37 cellular contexts compared by ENCODE assay signal in the genomic region with DNA sequence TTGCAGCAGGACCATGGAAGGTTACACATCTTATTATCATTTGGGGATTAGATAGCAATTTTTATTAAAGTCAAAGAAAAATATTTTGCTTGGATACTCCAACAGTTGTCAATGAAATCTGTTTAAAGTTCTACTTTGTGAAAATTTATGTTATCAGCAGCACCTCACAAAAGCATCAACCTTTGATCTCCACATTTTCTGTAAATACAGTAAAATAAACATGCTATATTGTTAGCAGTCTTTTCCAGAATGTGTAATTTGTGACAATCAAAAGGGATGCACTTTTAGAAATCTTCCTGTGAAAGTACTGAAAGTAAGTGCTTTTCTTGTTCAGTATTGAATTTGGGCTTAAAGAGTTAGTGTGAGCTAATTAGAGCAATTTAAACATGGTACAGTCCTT. TPM values are rescaled to one million over a fixed set of nuclear protein-coding genes. Genes with fewer than 3 reads are reported as not detected.
"Had no signal": no experiment of that assay in that cellular context is flagged by ENCODE, and none has a peak within 500 bp of the region (broad histone marks: within the 10 kb centered on the region; RNA-seq: fewer than 3 reads in every experiment).

No MANE protein-coding gene starts in this region.

- H3K27me3 ChIP-seq: body of pancreas, brain microvascular endothelial cell, breast epithelium had no signal

- H3K36me3 Mint-ChIP-seq: activated CD8-positive, alpha-beta memory T cell treated with anti-CD3 and anti-CD28 coated beads, Interleukin-2, amount 10 ng/mL, durations not matched to agents 7 days and 5 days; activated naive CD4-positive, alpha-beta T cell treated with anti-CD3 and anti-CD28 coated beads, Interleukin-2, amount 10 ng/mL, durations not matched to agents 7 days and 5 days; activated naive CD4-positive, alpha-beta T cell treated with anti-CD3 and anti-CD28 coated beads, Interleukin-2, amount 50 U/mL, for 24 hours had no signal

- H3K4me3 ChIP-seq: body of pancreas, breast epithelium had no signal

- DNase-seq: activated CD4-positive, alpha-beta memory T cell treated with anti-CD3 and anti-CD28 coated beads, Interleukin-2, amount 10 ng/mL, durations not matched to agents 7 days and 5 days; activated CD4-positive, alpha-beta T cell treated with anti-CD3 and anti-CD28 coated beads for 1 hour; activated CD4-positive, alpha-beta T cell treated with anti-CD3 and anti-CD28 coated beads for 36 hours; activated CD4-positive, alpha-beta T cell treated with anti-CD3 and anti-CD28 coated beads for 48 hours; activated CD4-positive, alpha-beta T cell treated with anti-CD3 and anti-CD28 coated beads, Interleukin-2, amount 10 ng/mL, durations not matched to agents 7 days and 5 days; activated CD4-positive, alpha-beta T cell treated with anti-CD3 and anti-CD28 coated beads, Interleukin-2, amount 50 U/mL, for 48 hours; activated CD4-positive, CD25-positive, alpha-beta regulatory T cell; activated CD8-positive, alpha-beta memory T cell treated with anti-CD3 and anti-CD28 coated beads for 24 hours; activated CD8-positive, alpha-beta memory T cell treated with anti-CD3 and anti-CD28 coated beads, Interleukin-2, amount 10 ng/mL, durations not matched to agents 7 days and 5 days; activated CD8-positive, alpha-beta memory T cell treated with anti-CD3 and anti-CD28 coated beads, Interleukin-2, amount 50 U/mL, for 48 hours; activated CD8-positive, alpha-beta T cell treated with anti-CD3 and anti-CD28 coated beads, Interleukin-2, amount 10 ng/mL, durations not matched to agents 7 days and 5 days; activated effector memory CD4-positive, alpha-beta T cell treated with Interleukin-2 at 50 U/mL for 16 hours; activated gamma-delta T cell; activated naive CD4-positive, alpha-beta T cell treated with anti-CD3 and anti-CD28 coated beads, Interleukin-2, amount 10 ng/mL, durations not matched to agents 7 days and 5 days; activated naive CD4-positive, alpha-beta T cell treated with Interleukin-2 at 50 U/mL for 16 hours; activated naive CD8-positive, alpha-beta T cell treated with anti-CD3 and anti-CD28 coated beads, Interleukin-2, amount 10 ng/mL, durations not matched to agents 7 days and 5 days; activated naive CD8-positive, alpha-beta T cell treated with anti-CD3 and anti-CD28 coated beads, Interleukin-2, amount 50 U/mL, for 24 hours; activated T-cell treated with anti-CD3 and anti-CD28 coated beads, Interleukin-2, amount 50 U/mL, for 24 hours; activated T-cell treated with anti-CD3 and anti-CD28 coated beads, Interleukin-2, amount 50 U/mL, for 48 hours; aorta; body of pancreas; brain microvascular endothelial cell; central memory CD4-positive, alpha-beta T cell; T-helper 1 cell; T-helper 2 cell; T-helper 9 cell; WERI-Rb-1 had no signal

- H3K36me3 ChIP-seq: brain microvascular endothelial cell, breast epithelium, WERI-Rb-1 had no signal

- H3K4me1 ChIP-seq: breast epithelium had no signal

- H3K4me1 Mint-ChIP-seq: activated CD4-positive, alpha-beta memory T cell treated with anti-CD3 and anti-CD28 coated beads, Interleukin-2, amount 10 ng/mL, durations not matched to agents 7 days and 5 days; activated CD8-positive, alpha-beta memory T cell treated with anti-CD3 and anti-CD28 coated beads, Interleukin-2, amount 10 ng/mL, durations not matched to agents 7 days and 5 days; WTC11 had no signal

- H3K4me3 Mint-ChIP-seq: activated CD4-positive, alpha-beta memory T cell treated with anti-CD3 and anti-CD28 coated beads, Interleukin-2, amount 10 ng/mL, durations not matched to agents 7 days and 5 days; activated CD4-positive, alpha-beta T cell treated with anti-CD3 and anti-CD28 coated beads for 36 hours; activated CD4-positive, alpha-beta T cell treated with anti-CD3 and anti-CD28 coated beads, Interleukin-2, amount 10 ng/mL, durations not matched to agents 7 days and 5 days; activated CD8-positive, alpha-beta memory T cell treated with anti-CD3 and anti-CD28 coated beads, Interleukin-2, amount 10 ng/mL, durations not matched to agents 7 days and 5 days; activated CD8-positive, alpha-beta T cell treated with anti-CD3 and anti-CD28 coated beads, Interleukin-2, amount 10 ng/mL, durations not matched to agents 7 days and 5 days; activated naive CD4-positive, alpha-beta T cell treated with anti-CD3 and anti-CD28 coated beads, Interleukin-2, amount 10 ng/mL, durations not matched to agents 7 days and 5 days; activated naive CD4-positive, alpha-beta T cell treated with anti-CD3 and anti-CD28 coated beads, Interleukin-2, amount 50 U/mL, for 24 hours; activated naive CD8-positive, alpha-beta T cell; activated naive CD8-positive, alpha-beta T cell treated with anti-CD3 and anti-CD28 coated beads, Interleukin-2, amount 10 ng/mL, durations not matched to agents 7 days and 5 days; activated naive CD8-positive, alpha-beta T cell treated with anti-CD3 and anti-CD28 coated beads, Interleukin-2, amount 50 U/mL, for 24 hours; activated T-cell treated with anti-CD3 and anti-CD28 coated beads, Interleukin-2, amount 50 U/mL, for 24 hours; T-helper 1 cell treated with Interleukin-12 subunit alpha and Interleukin-12 subunit beta and Interleukin-4 antibody, amounts not matched to agents 30 μg/mL and 1 μg/mL, for 36 hours; T-helper 2 cell treated with Interferon-gamma antibody and Interleukin-4, amounts not matched to agents 5 μg/mL and 100 μg/mL, for 36 hours; WTC11 had no signal

- H3K27me3 Mint-ChIP-seq: activated CD4-positive, alpha-beta T cell treated with anti-CD3 and anti-CD28 coated beads, Interleukin-2, amount 10 ng/mL, durations not matched to agents 7 days and 5 days had no signal

- H3K27ac Mint-ChIP-seq: activated CD4-positive, alpha-beta memory T cell treated with anti-CD3 and anti-CD28 coated beads, Interleukin-2, amount 10 ng/mL, durations not matched to agents 7 days and 5 days; activated CD4-positive, alpha-beta T cell treated with anti-CD3 and anti-CD28 coated beads for 36 hours; activated CD4-positive, alpha-beta T cell treated with anti-CD3 and anti-CD28 coated beads, Interleukin-2, amount 10 ng/mL, durations not matched to agents 7 days and 5 days; activated CD8-positive, alpha-beta memory T cell treated with anti-CD3 and anti-CD28 coated beads, Interleukin-2, amount 10 ng/mL, durations not matched to agents 7 days and 5 days; activated CD8-positive, alpha-beta T cell treated with anti-CD3 and anti-CD28 coated beads, Interleukin-2, amount 10 ng/mL, durations not matched to agents 7 days and 5 days; activated naive CD4-positive, alpha-beta T cell treated with anti-CD3 and anti-CD28 coated beads, Interleukin-2, amount 10 ng/mL, durations not matched to agents 7 days and 5 days; activated naive CD8-positive, alpha-beta T cell; activated naive CD8-positive, alpha-beta T cell treated with anti-CD3 and anti-CD28 coated beads, Interleukin-2, amount 10 ng/mL, durations not matched to agents 7 days and 5 days; activated naive CD8-positive, alpha-beta T cell treated with anti-CD3 and anti-CD28 coated beads, Interleukin-2, amount 50 U/mL, for 24 hours; activated T-cell treated with anti-CD3 and anti-CD28 coated beads, Interleukin-2, amount 50 U/mL, for 24 hours; activated T-helper 2 cell treated with anti-CD3 and anti-CD28 coated beads, Interferon-gamma antibody, Interleukin-2, Interleukin-4, amounts not matched to agents 10 μg/mL and 5 μg/mL and 100 μg/mL, durations not matched to agents 14 hours and 24 hours and 36 hours; T-helper 1 cell treated with Interleukin-12 subunit alpha and Interleukin-12 subunit beta and Interleukin-4 antibody, amounts not matched to agents 30 μg/mL and 1 μg/mL, for 36 hours; T-helper 2 cell treated with Interferon-gamma antibody and Interleukin-4, amounts not matched to agents 5 μg/mL and 100 μg/mL, for 36 hours; WTC11 had no signal

- H3K27ac ChIP-seq: body of pancreas, brain microvascular endothelial cell, breast epithelium, WERI-Rb-1 had no signal

- H3K9me3 ChIP-seq: body of pancreas, breast epithelium had no signal

RNA-seq across cellular contexts. Expression of a gene that starts 4.1 kb away (rescaled TPM):
- total RNA-seq: activated CD4-positive, alpha-beta memory T cell treated with anti-CD3 and anti-CD28 coated beads, Interleukin-2, amount 10 ng/mL, durations not matched to agents 7 days and 5 days; activated CD4-positive, alpha-beta T cell treated with anti-CD3 and anti-CD28 coated beads for 36 hours; activated CD4-positive, alpha-beta T cell treated with anti-CD3 and anti-CD28 coated beads, Interleukin-2, amount 10 ng/mL, durations not matched to agents 7 days and 5 days; activated CD8-positive, alpha-beta memory T cell treated with anti-CD3 and anti-CD28 coated beads, Interleukin-2, amount 10 ng/mL, durations not matched to agents 7 days and 5 days; activated CD8-positive, alpha-beta T cell treated with anti-CD3 and anti-CD28 coated beads, Interleukin-2, amount 10 ng/mL, durations not matched to agents 7 days and 5 days; activated naive CD8-positive, alpha-beta T cell treated with anti-CD3 and anti-CD28 coated beads, Interleukin-2, amount 10 ng/mL, durations not matched to agents 7 days and 5 days; activated T-helper 2 cell treated with anti-CD3 and anti-CD28 coated beads, Interferon-gamma antibody, Interleukin-2, Interleukin-4, amounts not matched to agents 10 μg/mL and 5 μg/mL and 100 μg/mL, durations not matched to agents 14 hours and 24 hours and 36 hours; aorta; astrocyte; body of pancreas; cardiac septum; cerebellum; WTC11 had no signal
- polyA plus RNA-seq: aorta had no signal
